In genomic region chr14:51784466-51784865, GRCh38 we compare ENCODE assay signal across 25 cellular contexts.
"Had no signal": no experiment of that assay in that cellular context is flagged by ENCODE, and none has a peak within 500 bp of the region (broad histone marks: within the 10 kb centered on the region; RNA-seq: fewer than 3 reads in every experiment).

No MANE protein-coding gene starts in this region.

- H3K36me3 ChIP-seq: left lung, ovary, stomach, thyroid gland, transverse colon, upper lobe of left lung, vagina had no signal

- DNase-seq: hippocampal formation; kidney glomerular epithelial cell; left colon; left lung; mesendoderm; naive B cell; ovary; retina; right cardiac atrium; stimulated activated CD4-positive, alpha-beta T cell treated with anti-CD3 and anti-CD28 coated beads, Interleukin-12 subunit alpha, Interleukin-12 subunit beta, amount 100 ng/mL, for 4 hours; stimulated activated CD4-positive, alpha-beta T cell treated with anti-CD3 and anti-CD28 coated beads, Interleukin-15, amount 100 ng/mL, for 24 hours; stimulated activated CD4-positive, alpha-beta T cell treated with anti-CD3 and anti-CD28 coated beads, Interleukin-2, amount 100 ng/mL, for 24 hours; stimulated activated CD4-positive, alpha-beta T cell treated with anti-CD3 and anti-CD28 coated beads, Interleukin-4, amount 100 ng/mL, for 1 hour; stimulated activated naive B cell treated with anti-CD40 and anti-IgM and Interleukin-4, amounts not matched to agents 10 μg/mL and 1 μg/mL and 100 μg/mL, for 72 hours; stimulated activated naive CD8-positive, alpha-beta T cell treated with anti-CD3 and anti-CD28 coated beads, Interleukin-15, Interleukin-2, amounts not matched to agents 100 U/mL and 50 U/mL, for 24 hours; stomach; testis; thyroid gland; transverse colon; upper lobe of left lung had no signal

- H3K4me3 Mint-ChIP-seq: mesothelial cell of epicardium; naive B cell; stimulated activated naive B cell treated with anti-CD40 and anti-IgM and Interleukin-4, amounts not matched to agents 10 μg/mL and 1 μg/mL and 100 μg/mL, for 72 hours had no signal

- H3K27ac ChIP-seq: left lung, ovary, skin epidermis, stomach, testis, thyroid gland, transverse colon, upper lobe of left lung, vagina had no signal

- H3K36me3 Mint-ChIP-seq: stimulated activated naive B cell treated with anti-CD40 and anti-IgM and Interleukin-4, amounts not matched to agents 10 μg/mL and 1 μg/mL and 100 μg/mL, for 72 hours had no signal

- H3K27ac Mint-ChIP-seq: mesothelial cell of epicardium; progenitor cell of endocrine pancreas; stimulated activated naive B cell treated with anti-CD40 and anti-IgM and Interleukin-4, amounts not matched to agents 10 μg/mL and 1 μg/mL and 100 μg/mL, for 72 hours had no signal

- H3K9me3 ChIP-seq: ovary, testis, thyroid gland, vagina had no signal

- ATAC-seq: left colon; stimulated activated naive B cell treated with anti-CD40 and anti-IgM and Interleukin-4, amounts not matched to agents 10 μg/mL and 1 μg/mL and 100 μg/mL, for 72 hours had no signal

- H3K27me3 ChIP-seq: ovary, testis, thyroid gland, upper lobe of left lung, vagina had no signal

- H3K4me3 ChIP-seq: left lung, lung, ovary, skin epidermis, stomach, testis, thyroid gland, transverse colon, upper lobe of left lung, vagina had no signal

- H3K4me1 ChIP-seq: testis, vagina had no signal
